8 cellular contexts compared by ENCODE assay signal in genomic region chr7:45111298-45112223, GRCh38. TPM values are rescaled to one million over a fixed set of nuclear protein-coding genes. Genes with fewer than 3 reads are reported as not detected.
DNase-seq lines count a peak whose midpoint lies in the region; ATAC-seq and TF ChIP-seq lines count a peak whose summit lies in the region.

Gene TBRG4, minus strand, starts transcription at chr7:45111697. Its CDS starts 2,460 bp downstream, at chr7:45109237.

- H3K27ac Mint-ChIP-seq in GM23338: peak within 1 kb of the TSS; percentile 98
- peak within 1 kb of the TSS; percentile 99 to 100 (median 100) for H3K27ac Mint-ChIP-seq in naive B cell
- peak within 1 kb of the TSS; percentile 93 for H3K27ac Mint-ChIP-seq in stimulated activated memory B cell treated with anti-CD40 and anti-IgM and Interleukin-4, amounts not matched to agents 10 μg/mL and 1 μg/mL and 100 μg/mL, for 72 hours

- peaks cover 9% of the 10 kb centered on the region; the same call in 2 of the 3 replicates for H3K4me1 Mint-ChIP-seq in GM23338
- peaks cover 20 to 51% (median 31%) of the 10 kb centered on the region in 3 donors for H3K4me1 Mint-ChIP-seq in naive B cell
- peaks cover 34% of the 10 kb centered on the region for H3K4me1 Mint-ChIP-seq in stimulated activated memory B cell treated with anti-CD40 and anti-IgM and Interleukin-4, amounts not matched to agents 10 μg/mL and 1 μg/mL and 100 μg/mL, for 72 hours

- H3K36me3 ChIP-seq in GM23338 (ENCODE audit: insufficient read depth): peaks cover 27% of the 10 kb centered on the region

- H3K9me3 Mint-ChIP-seq in GM23338: no peaks in the 10 kb centered on the region; the same call in 1 of the 3 replicates
- H3K9me3 Mint-ChIP-seq in naive B cell: no peaks in the 10 kb centered on the region
- H3K9me3 Mint-ChIP-seq in stimulated activated memory B cell treated with anti-CD40 and anti-IgM and Interleukin-4, amounts not matched to agents 10 μg/mL and 1 μg/mL and 100 μg/mL, for 72 hours: no peaks in the 10 kb centered on the region

- H3K27me3 Mint-ChIP-seq in GM23338 (ENCODE audit: insufficient read depth, low read depth, poor library complexity) (peaks cover 13% of the 10 kb centered on the region), naive B cell (peaks cover 0 to 9% (median under 1%) of the 10 kb centered on the region in 3 donors)
- no peaks in the 10 kb centered on the region for H3K27me3 Mint-ChIP-seq in stimulated activated memory B cell treated with anti-CD40 and anti-IgM and Interleukin-4, amounts not matched to agents 10 μg/mL and 1 μg/mL and 100 μg/mL, for 72 hours

- H3K4me3 Mint-ChIP-seq in GM23338 (peak within 1 kb of the TSS; percentile 98), naive B cell (peak within 1 kb of the TSS; percentile 90 to 99 (median 98))
- H3K4me3 Mint-ChIP-seq in stimulated activated memory B cell treated with anti-CD40 and anti-IgM and Interleukin-4, amounts not matched to agents 10 μg/mL and 1 μg/mL and 100 μg/mL, for 72 hours: peak within 1 kb of the TSS; percentile 86

- H2AFZ ChIP-seq in GM23338: 0 out of 2 replicates have a peak within 1 kb of the TSS, but pooled peaks have one; percentile 3

- H3K36me3 Mint-ChIP-seq in GM23338 (ENCODE audit: low read depth) (peaks cover 33% of the 10 kb centered on the region), naive B cell (peaks cover 0 to 8% of the 10 kb centered on the region in 2 donors)
- H3K36me3 Mint-ChIP-seq in stimulated activated memory B cell treated with anti-CD40 and anti-IgM and Interleukin-4, amounts not matched to agents 10 μg/mL and 1 μg/mL and 100 μg/mL, for 72 hours: peaks cover 5% of the 10 kb centered on the region

- H3F3A ChIP-seq in GM23338 (replicated peaks; ENCODE audit: low read depth): 0 out of 2 replicates have a peak, but pooled peaks cover 6% of the 10 kb centered on the region

- H4K20me1 ChIP-seq in GM23338 (replicated peaks; ENCODE audit: insufficient read depth): peaks cover 34% of the 10 kb centered on the region

- peak; percentile 32 to 43 for TF ChIP-seq CTCF in GM23338 (conservative IDR thresholded peaks at IDR 0.05; ENCODE audit: low read depth in 2 of 2)

- peak within 1 kb of the TSS; percentile 99 for H3K4me3 ChIP-seq in GM23338

- DNase-seq in EL: peak; percentile 93
- DNase-seq in GM23338 (ENCODE audit: low spot score): peak; percentile 98
- DNase-seq in LHCN-M2 (ENCODE audit: low read depth): peak; percentile 95
- DNase-seq in RPMI7951 (ENCODE audit: low read depth): peak; percentile 96
- DNase-seq in activated T-helper 1 cell treated with anti-CD3 and anti-CD28 coated beads, Interleukin-2, amount 50 U/mL, for 16 hours (ENCODE audit: low read depth in 1 of 2, low spot score in 1 of 2): peak; percentile 83 to 90
- peak; percentile 90 for DNase-seq in fibroblast of gingiva (ENCODE audit: low read depth)
- DNase-seq in naive B cell: peak; percentile 94

- H3K79me2 ChIP-seq in GM23338 (replicated peaks; ENCODE audit: insufficient read depth): peaks cover 46% of the 10 kb centered on the region

- H3K4me1 ChIP-seq in GM23338 (ENCODE audit: insufficient read depth): peaks cover 10% of the 10 kb centered on the region; the same call in 1 of the 2 replicates

- ATAC-seq in GM23338 (peak; percentile 93), naive B cell (ENCODE audit: low read depth in 2 of 2) (peak; percentile 94)
- peak; percentile 98 for ATAC-seq in stimulated activated memory B cell treated with anti-CD40 and anti-IgM and Interleukin-4, amounts not matched to agents 10 μg/mL and 1 μg/mL and 100 μg/mL, for 72 hours

- no peaks in the 10 kb centered on the region for H3K9me2 ChIP-seq in GM23338 (ENCODE audit: insufficient read depth)

- peak within 1 kb of the TSS; percentile 95 for H3K27ac ChIP-seq in GM23338 (ENCODE audit: low read depth)

- peak within 1 kb of the TSS; percentile 97 for H3K4me2 ChIP-seq in GM23338

- peaks cover 3% of the 10 kb centered on the region; the same call in 1 of the 2 replicates for H3K27me3 ChIP-seq in GM23338 (ENCODE audit: insufficient read depth)

TF ChIP-seq in GM23338, 12 proteins besides CTCF, POLR2A, EP300 and RAD21 (continues in another document):
- TF ChIP-seq ZNF331 (CRISPR knock-in tag; IDR thresholded peaks at IDR 0.05; ENCODE audit: low read depth) (no peak), ZNF114 (CRISPR knock-in tag; IDR thresholded peaks at IDR 0.05) (no peak), POLR2AphosphoS5 (IDR thresholded peaks at IDR 0.05; ENCODE audit: low read depth) (peak; percentile 99), CREB1 (CRISPR knock-in tag; IDR thresholded peaks at IDR 0.05; ENCODE audit: low read depth) (peak; percentile 98), ZNF462 (CRISPR knock-in tag; IDR thresholded peaks at IDR 0.05) (no peak), ETS1 (IDR thresholded peaks at IDR 0.05) (peak; percentile 94)

RNA-seq across cellular contexts. Expression of gene TBRG4, which starts in this region (rescaled TPM):
- total RNA-seq in GM23338 (2014; rRNA removed; shearing (Covaris generic)): 156 and 162 TPM in 2 replicates
- polyA plus RNA-seq in GM23338 (2016; fragmentation: Nextera tagmentation; extraction: Ambion mirVana) (72.5 and 82.9 TPM in 2 replicates), naive B cell (ENCODE audit: low read depth in 6 of 6) (10 to 100 TPM; 26.5 to 49.9 (median 40.6) TPM)
- total RNA-seq in LHCN-M2 (2014; rRNA removed): 107 and 120 TPM in 2 replicates
- 64.1 TPM for polyA plus RNA-seq in LHCN-M2 (2012)
- 89.3 and 94.0 TPM in 2 replicates for total RNA-seq in RPMI7951 (2014; rRNA removed; shearing (Covaris generic))

Comparison
In these comparisons a context has a peak if more than half of its experiments do, and no peak if none do; other contexts are left out.
1. Peak in every context shown above with its lines: DNase-seq, ATAC-seq, H3K4me3 ChIP-seq and H3K27ac ChIP-seq.